In the genomic region with DNA sequence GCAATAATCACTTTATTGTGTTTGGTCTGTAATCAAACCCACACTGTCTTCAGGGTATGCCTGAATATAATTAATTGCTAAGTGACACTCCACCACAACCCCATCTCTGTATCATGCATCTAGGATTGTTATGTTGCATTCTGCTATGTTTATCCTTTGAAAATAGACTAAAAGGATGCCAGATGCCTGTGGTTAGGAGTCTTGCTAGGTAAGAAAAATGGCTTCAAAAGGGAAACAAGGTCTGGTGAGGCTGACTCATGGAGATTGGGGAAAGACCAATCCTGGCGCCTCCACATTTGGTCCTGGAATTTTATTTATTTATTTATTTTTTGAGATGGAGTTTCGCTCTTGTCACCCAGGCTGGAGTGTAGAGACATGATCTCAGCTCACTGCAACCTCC, we compare ENCODE assay signal across 19 cellular contexts.
"Had no signal": no experiment of that assay in that cellular context is flagged by ENCODE, and none has a peak within 500 bp of the region (broad histone marks: within the 10 kb centered on the region; RNA-seq: fewer than 3 reads in every experiment).

No MANE protein-coding gene starts in this region.

- DNase-seq: activated CD4-positive, alpha-beta memory T cell treated with anti-CD3 and anti-CD28 coated beads for 36 hours; activated CD4-positive, alpha-beta T cell treated with anti-CD3 and anti-CD28 coated beads for 36 hours; activated CD8-positive, alpha-beta memory T cell treated with anti-CD3 and anti-CD28 coated beads, Interleukin-2, amount 10 ng/mL, durations not matched to agents 7 days and 5 days; activated naive CD4-positive, alpha-beta T cell treated with anti-CD3 and anti-CD28 coated beads, Interleukin-2, amount 10 ng/mL, durations not matched to agents 7 days and 5 days; activated T-cell treated with anti-CD3 and anti-CD28 coated beads, Interleukin-2, amount 50 U/mL, for 1 hour; body of pancreas; central memory CD4-positive, alpha-beta T cell; foreskin fibroblast; nephron progenitor cell; occipital lobe; right cardiac atrium; small intestine; stimulated activated CD4-positive, alpha-beta T cell treated with anti-CD3 and anti-CD28 coated beads, Interleukin-4, amount 100 ng/mL, for 24 hours; stimulated activated naive CD4-positive, alpha-beta T cell; T-helper 1 cell; T1000 had no signal

- H3K4me3 ChIP-seq: body of pancreas, coronary artery, tibial nerve had no signal

- H3K4me1 ChIP-seq: body of pancreas, tibial nerve had no signal

- H3K27ac ChIP-seq: body of pancreas, coronary artery, tibial nerve had no signal

- H3K27me3 ChIP-seq: body of pancreas, tibial nerve had no signal

- ATAC-seq: activated CD4-positive, alpha-beta T cell treated with anti-CD3 and anti-CD28 coated beads for 36 hours; activated CD8-positive, alpha-beta memory T cell treated with anti-CD3 and anti-CD28 coated beads, Interleukin-2, amount 10 ng/mL, durations not matched to agents 7 days and 5 days; body of pancreas; esophagus mucosa; right cardiac atrium had no signal

- H3K9me3 ChIP-seq: body of pancreas had no signal

- H3K36me3 ChIP-seq: tibial nerve had no signal
